Comparison of ENCODE assay signal across 2 cellular contexts in genomic region chr10:5943536-5943935, GRCh38.
TF ChIP-seq lines count a peak whose summit lies in the region.

No MANE protein-coding gene starts in this region.

TF ChIP-seq in SK-N-SH, 30 proteins besides CTCF, POLR2A, EP300 and RAD21:
- no peak for TF ChIP-seq SIN3A (IDR thresholded peaks at IDR 0.05; ENCODE audit: borderline replicate concordance, low read depth, low read length)
- TF ChIP-seq NRF1 (IDR thresholded peaks at IDR 0.05; ENCODE audit: low read depth, low read length), result no peak
- TF ChIP-seq TEAD4 (IDR thresholded peaks at IDR 0.05; ENCODE audit: borderline replicate concordance, insufficient read depth), result no peak

TF ChIP-seq in SK-N-SH treated with all-trans-retinoic acid at 6 μM for 48 hours, 23 proteins besides CTCF, POLR2A, EP300 and RAD21:
- no peak for TF ChIP-seq TSHZ2 (CRISPR knock-in tag; IDR thresholded peaks at IDR 0.05)
- TF ChIP-seq TOX (CRISPR knock-in tag; IDR thresholded peaks at IDR 0.05; ENCODE audit: borderline replicate concordance), result no peak
- no peak for TF ChIP-seq ARNTL (CRISPR knock-in tag; IDR thresholded peaks at IDR 0.05; ENCODE audit: borderline replicate concordance, low read depth)
- no peak for TF ChIP-seq GLIS3 (CRISPR knock-in tag; IDR thresholded peaks at IDR 0.05)
- TF ChIP-seq SNAI2 (CRISPR knock-in tag; IDR thresholded peaks at IDR 0.05), result no peak
